Comparison of ENCODE assay signal across 1 cellular context in the genomic region with DNA sequence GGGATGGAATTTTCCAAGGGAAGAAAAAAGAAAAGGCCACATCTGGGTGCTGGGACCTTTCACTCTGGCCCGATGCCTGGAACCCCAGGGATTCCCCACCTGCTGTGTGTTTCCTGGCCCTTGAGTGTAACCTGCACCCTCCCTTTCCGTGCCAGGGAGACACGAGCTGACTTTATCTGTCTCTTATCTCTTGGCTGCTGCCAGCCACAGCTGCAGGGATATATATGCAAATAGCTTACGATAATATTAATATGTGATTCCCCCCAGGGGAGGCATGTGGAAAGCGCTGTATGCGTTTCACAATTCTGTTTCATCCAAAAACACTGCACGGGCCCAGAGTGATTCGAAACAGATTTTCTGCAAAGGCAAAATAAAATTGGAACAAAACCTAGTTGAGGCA.
TF ChIP-seq lines count a peak whose summit lies in the region.

No MANE protein-coding gene starts in this region.

TF ChIP-seq in H1, 55 proteins besides CTCF, POLR2A, EP300 and RAD21 (continued from another document):
- no peak for TF ChIP-seq USF2 (IDR thresholded peaks at IDR 0.05; ENCODE audit: low read length)
